ENCODE assay signal across 11 cellular contexts in the genomic region with DNA sequence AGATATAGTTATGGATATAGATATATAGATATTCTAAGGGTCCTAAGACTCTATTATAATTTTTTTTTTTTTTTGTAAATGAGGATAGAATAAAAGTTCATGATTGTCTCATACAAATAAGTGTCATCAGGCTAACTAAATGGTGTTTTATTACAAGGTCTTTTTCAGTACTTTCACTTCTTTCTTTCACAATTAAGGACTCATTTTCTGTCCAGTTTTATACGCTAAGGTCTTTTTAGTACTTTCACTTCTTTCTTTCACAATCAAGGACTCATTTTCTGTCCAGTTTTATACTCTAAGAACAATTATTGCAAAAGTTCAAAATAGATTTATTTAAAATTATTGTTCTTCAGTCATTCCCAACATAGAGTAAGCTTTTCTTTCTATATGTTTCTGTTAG. TPM values are rescaled to one million over a fixed set of nuclear protein-coding genes. Genes with fewer than 3 reads are reported as not detected.
DNase-seq lines count a peak whose midpoint lies in the region; ATAC-seq and TF ChIP-seq lines count a peak whose summit lies in the region.
"Had no signal": no experiment of that assay in that cellular context is flagged by ENCODE, and none has a peak within 500 bp of the region (broad histone marks: within the 10 kb centered on the region; RNA-seq: fewer than 3 reads in every experiment).

No MANE protein-coding gene starts in this region.

- no peaks in the 10 kb centered on the region for H3K9me3 ChIP-seq in tibial artery

- no peaks in the 10 kb centered on the region for H3K36me3 ChIP-seq in tibial artery

- no peaks in the 10 kb centered on the region for H3K27me3 ChIP-seq in tibial artery

- H3K27ac ChIP-seq in tibial artery, result no peak overlapping the region

- no peak for TF ChIP-seq CTCF in tibial artery (IDR thresholded peaks at IDR 0.05)

- intact Hi-C loops in tibial artery (cut with DNase I; ENCODE audit: low total_unique reads), result no loop called here

- DNase-seq in NOMO-1 treated with dmso at 0.1 percent for 144 hours (lab: John Stamatoyannopoulos, UW; ENCODE audit: unreplicated experiment) (peak; percentile 44), tibial artery (no peak), ureter (ENCODE audit: low spot score) (no peak), RKO (ENCODE audit: low spot score) (no peak), AG20443 (ENCODE audit: low spot score) (no peak)
- DNase-seq: activated T-cell treated with anti-CD3 and anti-CD28 coated beads for 4 hours, AML-193, caudate nucleus had no signal

- peak; percentile 54 for ATAC-seq in GM19463 (IDR thresholded peaks at IDR 0.05; ENCODE audit: unreplicated experiment)
- ATAC-seq in HG03045 (IDR thresholded peaks at IDR 0.05; ENCODE audit: unreplicated experiment), result peak; percentile 48

- H3K4me3 ChIP-seq in GM08714 (ENCODE audit: low read length), result peak overlapping the region; percentile 14; the same call in 1 of the 2 replicates
- H3K4me3 ChIP-seq in tibial artery, result no peak overlapping the region

- peaks cover 0 to 5% (median 2%) of the 10 kb centered on the region in 4 donors for H3K4me1 ChIP-seq in tibial artery

RNA-seq across cellular contexts. Expression of gene RUFY3, which starts 32.7 kb away (rescaled TPM):
- 89.2 TPM for total RNA-seq in ureter
